10 cellular contexts compared by ENCODE assay signal in the genomic region with DNA sequence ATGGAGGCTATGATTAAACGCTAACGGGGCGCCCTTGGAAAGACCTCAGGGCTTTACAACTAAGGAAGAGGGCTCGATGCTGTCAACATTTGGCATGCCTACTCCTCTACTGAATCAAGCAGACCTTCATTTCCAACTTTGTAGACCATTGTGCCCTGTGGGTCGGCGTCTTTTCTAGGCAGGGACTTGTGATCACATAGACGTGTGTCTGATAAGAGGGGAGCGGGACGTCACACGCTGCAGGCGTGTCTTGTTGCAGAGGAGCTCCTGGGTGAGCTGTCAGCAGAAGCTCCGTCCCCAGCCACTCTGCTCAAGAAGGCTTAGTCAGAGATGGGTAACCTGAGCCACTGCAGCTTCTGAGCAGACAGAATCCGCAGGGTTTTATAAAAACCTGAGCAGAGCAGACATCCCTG. TPM values are rescaled to one million over a fixed set of nuclear protein-coding genes. Genes with fewer than 3 reads are reported as not detected.
DNase-seq lines count a peak whose midpoint lies in the region; ATAC-seq, FAIRE-seq and TF ChIP-seq lines count a peak whose summit lies in the region.
"Had no signal": no experiment of that assay in that cellular context is flagged by ENCODE, and none has a peak within 500 bp of the region (broad histone marks: within the 10 kb centered on the region; RNA-seq: fewer than 3 reads in every experiment).

No MANE protein-coding gene starts in this region.

- H3K9me3 ChIP-seq in Loucy (ENCODE audit: insufficient read depth, low read depth, low read length), result no peaks in the 10 kb centered on the region
- H3K9me3 ChIP-seq in adipocyte (ENCODE audit: control insufficient read depth, low read length), result no peaks in the 10 kb centered on the region
- H3K9me3 ChIP-seq in right cardiac atrium (ENCODE audit: control insufficient read depth, low read length), result no peaks in the 10 kb centered on the region

- peaks cover 16% of the 10 kb centered on the region for H4K20me1 ChIP-seq in Loucy (ENCODE audit: insufficient read depth, low read length, poor library complexity, severe bottlenecking)

- H3K4me2 ChIP-seq in Loucy (ENCODE audit: low read depth, low read length, poor library complexity, severe bottlenecking), result peak overlapping the region; percentile 93

- TF ChIP-seq CTCF in Loucy (conservative IDR thresholded peaks at IDR 0.05; ENCODE audit: low read length), result no peak

- intact Hi-C loops in right cardiac atrium (cut with DNase I), result no loop called here
- intact Hi-C loops in activated T-helper 1 cell treated with anti-CD3 and anti-CD28 coated beads, Interleukin-12 subunit alpha, Interleukin-12 subunit beta, Interleukin-2, Interleukin-4 antibody, amounts not matched to agents 30 ng/mL and 10 ng/mL and 1 ng/mL, durations not matched to agents 14 hours and 24 hours and 36 hours (cut with micrococcal nuclease), result loop anchor here (5.0 to 10.0 kb wide), 2 partner anchors 64 to 294 kb away; a partner anchor contains a TSS

- WGBS in right cardiac atrium, result 46% methylated on average over 13 of the region's 13 CpGs

- H3F3A ChIP-seq in Loucy (ENCODE audit: low read depth), result no peaks in the 10 kb centered on the region

- ATAC-seq in right cardiac atrium, result peak; percentile 27 to 42

- no peak overlapping the region for H3K4me3 Mint-ChIP-seq in activated T-helper 1 cell treated with anti-CD3 and anti-CD28 coated beads, Interleukin-12 subunit alpha, Interleukin-12 subunit beta, Interleukin-2, Interleukin-4 antibody, amounts not matched to agents 30 ng/mL and 10 ng/mL and 1 ng/mL, durations not matched to agents 14 hours and 24 hours and 36 hours

- H3K27me3 ChIP-seq in Loucy (ENCODE audit: insufficient read depth, low read length, poor library complexity, severe bottlenecking) (no peaks in the 10 kb centered on the region), adipocyte (replicated peaks; ENCODE audit: control insufficient read depth, insufficient read depth, low read length) (no peaks in the 10 kb centered on the region), right cardiac atrium (ENCODE audit: control insufficient read depth, insufficient read depth) (no peaks in the 10 kb centered on the region)

- H2AFZ ChIP-seq in Loucy (ENCODE audit: low read length), result no peak overlapping the region

- no peak for TF ChIP-seq POLR2A in H54 (IDR thresholded peaks at IDR 0.05; ENCODE audit: low read depth, low read length)

- H3K36me3 ChIP-seq in Loucy (ENCODE audit: insufficient read depth, low read length) (no peaks in the 10 kb centered on the region), adipocyte (ENCODE audit: control insufficient read depth, insufficient read depth, low read length, severe bottlenecking) (no peaks in the 10 kb centered on the region)

- no peak for FAIRE-seq in H54 (lab: Jason Lieb, UNC)
- FAIRE-seq: keratinocyte had no signal

- no peaks in the 10 kb centered on the region for H3K9me2 ChIP-seq in Loucy (replicated peaks; ENCODE audit: low read depth, low read length)

- H3K9ac ChIP-seq in Loucy (ENCODE audit: low read depth, low read length, poor library complexity, severe bottlenecking) (peak overlapping the region; percentile 81), adipocyte (ENCODE audit: low read length) (peak overlapping the region; percentile 90)

- H3K4me1 ChIP-seq in Loucy (ENCODE audit: insufficient read depth, low read length, poor library complexity, severe bottlenecking) (no peaks in the 10 kb centered on the region), adipocyte (ENCODE audit: control insufficient read depth, insufficient read depth, low read length) (peaks cover 42% of the 10 kb centered on the region), right cardiac atrium (ENCODE audit: control insufficient read depth, insufficient read depth, low read length) (peaks cover 8% of the 10 kb centered on the region)

- H3K36me3 Mint-ChIP-seq in activated T-helper 1 cell treated with anti-CD3 and anti-CD28 coated beads, Interleukin-12 subunit alpha, Interleukin-12 subunit beta, Interleukin-2, Interleukin-4 antibody, amounts not matched to agents 30 ng/mL and 10 ng/mL and 1 ng/mL, durations not matched to agents 14 hours and 24 hours and 36 hours (ENCODE audit: low read depth), result peaks cover 4% of the 10 kb centered on the region

- peak overlapping the region; percentile 73 for H3K27ac ChIP-seq in right cardiac atrium (ENCODE audit: low read length)

- DNase-seq in Ammon's horn (ENCODE audit: low spot score) (peak; percentile 45), adipocyte (ENCODE audit: low read depth) (peak; percentile 12), right cardiac atrium (peak; percentile 68 to 77 (median 75)), H54 (ENCODE audit: insufficient read length, low spot score) (no peak), T-helper 9 cell (no peak)
- no peak for DNase-seq in stimulated activated CD4-positive, alpha-beta T cell treated with anti-CD3 and anti-CD28 coated beads, Interleukin-4, amount 100 ng/mL, for 4 hours
- DNase-seq in activated T-helper 1 cell treated with anti-CD3 and anti-CD28 coated beads, Interleukin-12 subunit alpha, Interleukin-12 subunit beta, Interleukin-2, Interleukin-4 antibody, amounts not matched to agents 30 ng/mL and 10 ng/mL and 1 ng/mL, durations not matched to agents 14 hours and 24 hours and 36 hours (ENCODE audit: low spot score), result no peak
- DNase-seq: NCI-H2029 had no signal

- no peak overlapping the region for H3K27ac Mint-ChIP-seq in activated T-helper 1 cell treated with anti-CD3 and anti-CD28 coated beads, Interleukin-12 subunit alpha, Interleukin-12 subunit beta, Interleukin-2, Interleukin-4 antibody, amounts not matched to agents 30 ng/mL and 10 ng/mL and 1 ng/mL, durations not matched to agents 14 hours and 24 hours and 36 hours

- H3K4me3 ChIP-seq in Loucy (ENCODE audit: low read length, poor library complexity, severe bottlenecking) (peak overlapping the region; percentile 86), adipocyte (ENCODE audit: low read length) (peak overlapping the region; percentile 92), right cardiac atrium (ENCODE audit: low read length) (no peak overlapping the region)

- H3K27me3 Mint-ChIP-seq in activated T-helper 1 cell treated with anti-CD3 and anti-CD28 coated beads, Interleukin-12 subunit alpha, Interleukin-12 subunit beta, Interleukin-2, Interleukin-4 antibody, amounts not matched to agents 30 ng/mL and 10 ng/mL and 1 ng/mL, durations not matched to agents 14 hours and 24 hours and 36 hours (ENCODE audit: insufficient read depth), result no peaks in the 10 kb centered on the region

- peaks cover 28% of the 10 kb centered on the region for H3K4me1 Mint-ChIP-seq in activated T-helper 1 cell treated with anti-CD3 and anti-CD28 coated beads, Interleukin-12 subunit alpha, Interleukin-12 subunit beta, Interleukin-2, Interleukin-4 antibody, amounts not matched to agents 30 ng/mL and 10 ng/mL and 1 ng/mL, durations not matched to agents 14 hours and 24 hours and 36 hours (ENCODE audit: low read depth)

- H3K79me2 ChIP-seq in Loucy (ENCODE audit: insufficient read depth, low read length), result peaks cover 40% of the 10 kb centered on the region

- no peaks in the 10 kb centered on the region for H3K9me3 Mint-ChIP-seq in activated T-helper 1 cell treated with anti-CD3 and anti-CD28 coated beads, Interleukin-12 subunit alpha, Interleukin-12 subunit beta, Interleukin-2, Interleukin-4 antibody, amounts not matched to agents 30 ng/mL and 10 ng/mL and 1 ng/mL, durations not matched to agents 14 hours and 24 hours and 36 hours

RNA-seq across cellular contexts. Expression of a gene that starts 2.8 kb away (rescaled TPM):
- 10 to 100 TPM; 71.1 to 87.6 (median 79.8) TPM for total RNA-seq in right cardiac atrium
- 69.3 TPM for polyA plus RNA-seq in right cardiac atrium
- total RNA-seq in activated T-helper 1 cell treated with anti-CD3 and anti-CD28 coated beads, Interleukin-12 subunit alpha, Interleukin-12 subunit beta, Interleukin-2, Interleukin-4 antibody, amounts not matched to agents 30 ng/mL and 10 ng/mL and 1 ng/mL, durations not matched to agents 14 hours and 24 hours and 36 hours, result 84.4 and 84.6 TPM in 2 replicates

RNA-seq across cellular contexts. Expression of a gene that starts 30.7 kb away (rescaled TPM):
- total RNA-seq in right cardiac atrium, result 10 to 100 TPM; 18.5 to 38.3 (median 25.3) TPM
- polyA plus RNA-seq in right cardiac atrium, result 11.9 TPM
- total RNA-seq in activated T-helper 1 cell treated with anti-CD3 and anti-CD28 coated beads, Interleukin-12 subunit alpha, Interleukin-12 subunit beta, Interleukin-2, Interleukin-4 antibody, amounts not matched to agents 30 ng/mL and 10 ng/mL and 1 ng/mL, durations not matched to agents 14 hours and 24 hours and 36 hours, result 106 and 119 TPM in 2 replicates

Comparison
In these comparisons a context has a peak if more than half of its experiments do, and no peak if none do; other contexts are left out.
1. DNase-seq: peak in Ammon's horn (single experiment), adipocyte (single experiment) and right cardiac atrium (3 of 3); none in stimulated activated CD4-positive, alpha-beta T cell treated with anti-CD3 and anti-CD28 coated beads, Interleukin-4, amount 100 ng/mL, for 4 hours (0 of 2), H54 (single experiment), T-helper 9 cell (single experiment) and activated T-helper 1 cell treated with anti-CD3 and anti-CD28 coated beads, Interleukin-12 subunit alpha, Interleukin-12 subunit beta, Interleukin-2, Interleukin-4 antibody, amounts not matched to agents 30 ng/mL and 10 ng/mL and 1 ng/mL, durations not matched to agents 14 hours and 24 hours and 36 hours (single experiment).